In genomic region chr9:98173181-98173580, GRCh38 we compare ENCODE assay signal across 13 cellular contexts. TPM values are rescaled to one million over a fixed set of nuclear protein-coding genes. Genes with fewer than 3 reads are reported as not detected.
DNase-seq lines count a peak whose midpoint lies in the region; ATAC-seq and TF ChIP-seq lines count a peak whose summit lies in the region.
"Had no signal": no experiment of that assay in that cellular context is flagged by ENCODE, and none has a peak within 500 bp of the region (broad histone marks: within the 10 kb centered on the region; RNA-seq: fewer than 3 reads in every experiment).

No MANE protein-coding gene starts in this region.

- H3K36me3 Mint-ChIP-seq in H9 (ENCODE audit: insufficient read depth in 1 of 3, low read depth in 3 of 3) = no peaks in the 10 kb centered on the region; a peak in 1 of 7 replicates
- H3K36me3 Mint-ChIP-seq in nephron progenitor cell (ENCODE audit: low read depth) = no peaks in the 10 kb centered on the region

- no peak overlapping the region for H2BK15ac ChIP-seq in H9 (ENCODE audit: low read depth, low read length)

- no peak for TF ChIP-seq EP300 in sigmoid colon (IDR thresholded peaks at IDR 0.05)

- H3K4ac ChIP-seq in H9 (ENCODE audit: low read depth, low read length) = no peak overlapping the region

- TF ChIP-seq CTCF in H9 (conservative IDR thresholded peaks at IDR 0.05) (no peak), RWPE2 (IDR thresholded peaks at IDR 0.05; ENCODE audit: poor library complexity, severe bottlenecking) (no peak), nephron progenitor cell (IDR thresholded peaks at IDR 0.05) (no peak), sigmoid colon (IDR thresholded peaks at IDR 0.05) (no peak)

- no peak overlapping the region for H2BK20ac ChIP-seq in H9 (ENCODE audit: low read depth, low read length, poor library complexity, severe bottlenecking)

- peaks cover 14% of the 10 kb centered on the region; the same call in 1 of the 2 replicates for H3K4me1 ChIP-seq in H9 (ENCODE audit: insufficient read depth, low read length)
- peaks cover 19% of the 10 kb centered on the region for H3K4me1 ChIP-seq in RWPE2 (ENCODE audit: insufficient read depth, poor library complexity, severe bottlenecking)
- no peaks in the 10 kb centered on the region for H3K4me1 ChIP-seq in sigmoid colon

- no peak overlapping the region for H4K8ac ChIP-seq in H9 (replicated peaks; ENCODE audit: insufficient read length, low read depth, low read length)

- no peak overlapping the region for H4K91ac ChIP-seq in H9 (ENCODE audit: insufficient read length, low read depth, low read length)

- no peak for TF ChIP-seq POLR2A in sigmoid colon (IDR thresholded peaks at IDR 0.05)

- H4K5ac ChIP-seq in H9 (ENCODE audit: insufficient read length, low read depth, low read length) = no peak overlapping the region

- no CpG with 5 or more reads among the region's 16 CpGs for WGBS in H9 (ENCODE audit: extremely low coverage, insufficient read length, low lambda C conversion rate)
- 86 to 91% methylated on average over 16 of the region's 16 CpGs for WGBS in sigmoid colon, 2 donors

- DNase-seq in H9 = no peak
- no peak for DNase-seq in RWPE2 (ENCODE audit: low spot score)
- no peak for DNase-seq in nephron progenitor cell
- peak; percentile 38 for DNase-seq in sigmoid colon
- DNase-seq in HCEC 1CT = no peak
- no peak for DNase-seq in DMS 273 (lab: John Stamatoyannopoulos, UW; ENCODE audit: unreplicated experiment)
- DNase-seq: NCI-H1694 treated with DMSO at 0.1 percent for 48 hours, NCI-H446 treated with DMSO at 0.1 percent for 48 hours had no signal

- H3K79me2 ChIP-seq in H9 (ENCODE audit: insufficient read depth, low read length) = no peaks in the 10 kb centered on the region; the same call in 1 of the 2 replicates

- no peaks in the 10 kb centered on the region for H3K36me3 ChIP-seq in RWPE2 (ENCODE audit: low read depth)
- no peaks in the 10 kb centered on the region for H3K36me3 ChIP-seq in sigmoid colon
- H3K36me3 ChIP-seq: SJCRH30 had no signal

- H3K4me3 Mint-ChIP-seq in H9 (no peak overlapping the region), nephron progenitor cell (no peak overlapping the region)
- H3K4me3 Mint-ChIP-seq: B cell had no signal

- no peak overlapping the region for H2AK5ac ChIP-seq in H9 (ENCODE audit: insufficient read length, low read length)

- H3K9me3 ChIP-seq in H9 (ENCODE audit: control insufficient read depth, low read depth, low read length) (no peaks in the 10 kb centered on the region), RWPE2 (ENCODE audit: severe bottlenecking) (no peaks in the 10 kb centered on the region), sigmoid colon (no peaks in the 10 kb centered on the region)
- H3K9me3 ChIP-seq: SJCRH30 had no signal

- H3K23ac ChIP-seq in H9 (ENCODE audit: insufficient read length, low read depth, low read length) = no peak overlapping the region

- H3K79me1 ChIP-seq in H9 (ENCODE audit: insufficient read depth, low read depth, low read length, poor library complexity, severe bottlenecking) = no peaks in the 10 kb centered on the region

- no peak overlapping the region for H2BK5ac ChIP-seq in H9 (ENCODE audit: insufficient read length, low read length)

- H3K4me1 Mint-ChIP-seq in H9 (peaks cover 60 to 65% of the 10 kb centered on the region in 2 experiments), nephron progenitor cell (peaks cover 77% of the 10 kb centered on the region)

- no peak overlapping the region for H2AFZ ChIP-seq in H9 (ENCODE audit: low read length)

- no peak overlapping the region for H2BK12ac ChIP-seq in H9 (ENCODE audit: insufficient read length, low read depth, low read length)

- peaks cover 3% of the 10 kb centered on the region for H4K20me1 ChIP-seq in H9 (ENCODE audit: control insufficient read depth, insufficient read depth, insufficient read length)

- no peak overlapping the region for H3K56ac ChIP-seq in H9 (ENCODE audit: insufficient read length, low read depth, low read length)

- no peak overlapping the region for H3T11ph ChIP-seq in H9 (ENCODE audit: low read length)

- intact Hi-C loops in sigmoid colon (cut with DNase I) = no loop called here

- no peak overlapping the region for H2BK120ac ChIP-seq in H9 (ENCODE audit: low read depth, low read length, poor library complexity, severe bottlenecking)

- H3K18ac ChIP-seq in H9 (ENCODE audit: insufficient read length, low read depth, low read length) = no peak overlapping the region

- ATAC-seq in RWPE2 (ENCODE audit: low read depth) = no peak
- no peak for ATAC-seq in HG03108 (IDR thresholded peaks at IDR 0.05; ENCODE audit: unreplicated experiment)
- ATAC-seq in GM18909 (IDR thresholded peaks at IDR 0.05; ENCODE audit: poor library complexity, unreplicated experiment) = no peak

- no peaks in the 10 kb centered on the region for H3K27me3 ChIP-seq in H9 (ENCODE audit: insufficient read depth, low read length)
- H3K27me3 ChIP-seq in RWPE2 (ENCODE audit: insufficient read depth, poor library complexity, severe bottlenecking) = no peaks in the 10 kb centered on the region
- no peaks in the 10 kb centered on the region for H3K27me3 ChIP-seq in sigmoid colon

- no peaks in the 10 kb centered on the region for H3K23me2 ChIP-seq in H9 (ENCODE audit: insufficient read length, low read depth, low read length, poor library complexity, severe bottlenecking)

- no peaks in the 10 kb centered on the region for H3K9me3 Mint-ChIP-seq in H9
- no peaks in the 10 kb centered on the region for H3K9me3 Mint-ChIP-seq in nephron progenitor cell

- H3K9ac ChIP-seq in H9 (ENCODE audit: extremely low read depth, insufficient read length, low read length) = no peak overlapping the region
- H3K9ac ChIP-seq: KMS-11 had no signal

- H3K4me3 ChIP-seq in RWPE2 (ENCODE audit: severe bottlenecking) (no peak overlapping the region), sigmoid colon (no peak overlapping the region)
- H3K4me3 ChIP-seq: SJCRH30 had no signal

- H3K27me3 Mint-ChIP-seq in H9 (ENCODE audit: low read depth) = no peaks in the 10 kb centered on the region
- peaks cover 6% of the 10 kb centered on the region for H3K27me3 Mint-ChIP-seq in nephron progenitor cell (ENCODE audit: low read depth, poor library complexity)

- H3K14ac ChIP-seq in H9 (ENCODE audit: insufficient read depth, low read length) = no peak overlapping the region

- H3K27ac Mint-ChIP-seq in H9 (peak overlapping the region; percentile 19 to 81 (median 56); a peak in 4 of 7 replicates), nephron progenitor cell (peak overlapping the region; percentile 57)
- H3K27ac Mint-ChIP-seq: B cell had no signal

- H3K27ac ChIP-seq in H9 (ENCODE audit: insufficient read length, low read depth, low read length) (no peak overlapping the region), RWPE2 (ENCODE audit: poor library complexity, severe bottlenecking) (peak overlapping the region; percentile 27), sigmoid colon (no peak overlapping the region)
- H3K27ac ChIP-seq: KMS-11, SJCRH30 had no signal

- H3K4me2 ChIP-seq in H9 (ENCODE audit: insufficient read depth, insufficient read length, low read length) = no peak overlapping the region
- H3K4me2 ChIP-seq: KMS-11 had no signal

RNA-seq across cellular contexts. Expression of gene CORO2A, which starts 19.3 kb away (rescaled TPM):
- total RNA-seq in H9 (2021) (15.5 and 15.8 TPM in 2 replicates), sigmoid colon (1 to 10 TPM; 1.2 to 1.8 (median 1.4) TPM)
- polyA plus RNA-seq in sigmoid colon = 10 to 100 TPM; 16.8 to 39.6 (median 33.3) TPM

RNA-seq across cellular contexts. Expression of gene TRIM14, which starts 54.2 kb away (rescaled TPM):
- total RNA-seq in H9 (2021) = 12.5 and 14.7 TPM in 2 replicates
- total RNA-seq in sigmoid colon = 10 to 100 TPM in 2 of 4 donors, 1 to 10 TPM in 2; 7.2 to 13.2 (median 9.0) TPM
- 10 to 100 TPM; 14.4 to 40.1 (median 17.8) TPM for polyA plus RNA-seq in sigmoid colon
